Comparison of ENCODE assay signal across 11 cellular contexts in the genomic region with DNA sequence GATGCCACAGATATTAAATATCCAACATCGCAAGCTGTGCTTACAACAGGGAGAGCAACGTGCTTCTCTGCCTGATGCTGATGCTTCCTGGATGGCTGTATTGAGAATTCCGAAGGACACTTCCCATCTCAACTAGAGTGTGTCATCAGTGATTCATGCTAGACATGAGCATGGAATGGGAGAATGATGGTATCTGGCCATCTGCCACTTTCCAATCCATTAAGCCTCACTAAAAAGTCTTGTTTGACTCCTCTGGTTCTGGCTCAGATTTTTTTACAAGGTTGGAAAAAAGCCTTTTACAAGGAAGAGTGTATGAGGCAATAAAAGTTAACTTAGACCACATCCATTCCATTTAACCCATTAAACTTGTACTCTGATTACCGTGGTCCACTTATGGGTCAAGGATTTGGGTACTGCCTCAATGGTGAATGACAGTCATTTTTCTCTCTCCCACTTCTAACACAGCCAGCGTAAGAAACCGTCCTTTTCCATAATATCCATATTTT.
A peak's percentile ranks its signal among the peaks of the same experiment; 100 is the strongest.
DNase-seq lines count a peak whose midpoint lies in the region; ATAC-seq, FAIRE-seq and TF ChIP-seq lines count a peak whose summit lies in the region.
"Had no signal": no experiment of that assay in that cellular context is flagged by ENCODE, and none has a peak within 500 bp of the region (broad histone marks: within the 10 kb centered on the region; RNA-seq: fewer than 3 reads in every experiment).

No MANE protein-coding gene starts in this region.

- H3K4me2 ChIP-seq in A549 (peak overlapping the region; percentile 73), astrocyte (ENCODE audit: low read length) (peak overlapping the region; percentile 62), neuronal stem cell (ENCODE audit: insufficient read depth, low read length, poor library complexity, severe bottlenecking) (no peak overlapping the region)

- H3K4me3 ChIP-seq in A549 (no peak overlapping the region), HFF-Myc (replicated peaks; ENCODE audit: low read depth, low read length) (no peak overlapping the region), astrocyte (ENCODE audit: insufficient read depth, low read depth, low read length) (peak overlapping the region; percentile 35), neuronal stem cell (ENCODE audit: low read length in 2 of 2) (no peak overlapping the region), stomach (no peak overlapping the region)
- H3K4me3 ChIP-seq: esophagus muscularis mucosa had no signal

- peaks cover 27% of the 10 kb centered on the region for H3K4me1 ChIP-seq in A549
- peaks cover 31% of the 10 kb centered on the region for H3K4me1 ChIP-seq in astrocyte (ENCODE audit: insufficient read depth, low read length)
- peaks cover 0 to 3% of the 10 kb centered on the region in 2 donors for H3K4me1 ChIP-seq in neuronal stem cell (ENCODE audit: control insufficient read depth in 2 of 2, insufficient read depth in 1 of 2, low read depth in 1 of 2, low read length in 2 of 2)
- H3K4me1 ChIP-seq in stomach = no peaks in the 10 kb centered on the region

- TF ChIP-seq CTCF in A549 (IDR thresholded peaks at IDR 0.05) (no peak), HFF-Myc (IDR thresholded peaks at IDR 0.05; ENCODE audit: low read depth, low read length, missing control alignments) (no peak), astrocyte (IDR thresholded peaks at IDR 0.05; ENCODE audit: insufficient read depth, low read depth, low read length) (no peak), stomach (IDR thresholded peaks at IDR 0.05) (no peak)

- H3K27me3 Mint-ChIP-seq in astrocyte (ENCODE audit: low read depth, unreplicated experiment) = no peaks in the 10 kb centered on the region
- H3K27me3 Mint-ChIP-seq: naive B cell had no signal

- H2BK120ac ChIP-seq in neuronal stem cell (ENCODE audit: low read depth, low read length) = no peak overlapping the region

- CTCF ChIA-PET in A549 (lab: Yijun Ruan, JAX) = no interaction called here

- H2BK12ac ChIP-seq in neuronal stem cell (ENCODE audit: low read length) = no peak overlapping the region

- no peak for TF ChIP-seq RAD21 in A549 (conservative IDR thresholded peaks at IDR 0.05 in 1 of 2, IDR thresholded peaks at IDR 0.05 in 1 of 2)

- no peaks in the 10 kb centered on the region for H3K79me2 ChIP-seq in astrocyte (ENCODE audit: insufficient read depth, low read length)

- no peaks in the 10 kb centered on the region for H3K79me1 ChIP-seq in neuronal stem cell (ENCODE audit: low read depth, low read length)

- H3K27me3 ChIP-seq in astrocyte (ENCODE audit: insufficient read depth, low read length) (no peaks in the 10 kb centered on the region), neuronal stem cell (ENCODE audit: control insufficient read depth in 3 of 3, insufficient read depth in 3 of 3, low read depth in 1 of 3, low read length in 3 of 3) (no peaks in the 10 kb centered on the region), stomach (no peaks in the 10 kb centered on the region)
- H3K27me3 ChIP-seq: esophagus muscularis mucosa had no signal

- H3K18ac ChIP-seq in neuronal stem cell (ENCODE audit: low read length) = no peak overlapping the region

- H2BK15ac ChIP-seq in neuronal stem cell (ENCODE audit: low read length) = no peak overlapping the region

- no peak overlapping the region for H2BK5ac ChIP-seq in neuronal stem cell (ENCODE audit: low read length)

- no peak for FAIRE-seq in A549 (lab: Jason Lieb, UNC)
- FAIRE-seq in astrocyte (lab: Jason Lieb, UNC) = peak; percentile 99

- peak; percentile 94 to 96 for ATAC-seq in A549
- ATAC-seq in stimulated activated effector memory CD8-positive, alpha-beta T cell treated with anti-CD3 and anti-CD28 coated beads, Interleukin-12 subunit alpha, Interleukin-12 subunit beta, amount 100 ng/mL, for 72 hours = no peak
- no peak for ATAC-seq in HG03025 (IDR thresholded peaks at IDR 0.05; ENCODE audit: low FRiP score, unreplicated experiment)

- H3K36me3 Mint-ChIP-seq in astrocyte (ENCODE audit: low read depth, unreplicated experiment) = no peaks in the 10 kb centered on the region
- H3K36me3 Mint-ChIP-seq in stimulated activated effector memory CD8-positive, alpha-beta T cell treated with anti-CD3 and anti-CD28 coated beads, Interleukin-12 subunit alpha, Interleukin-12 subunit beta, amount 100 ng/mL, for 72 hours = no peaks in the 10 kb centered on the region

- H3K9me3 ChIP-seq in A549 = no peaks in the 10 kb centered on the region
- no peaks in the 10 kb centered on the region for H3K9me3 ChIP-seq in astrocyte (ENCODE audit: insufficient read depth, low read depth, low read length)
- peaks cover 0 to 3% of the 10 kb centered on the region in 2 donors for H3K9me3 ChIP-seq in neuronal stem cell (replicated peaks in 1 of 2; ENCODE audit: control insufficient read depth in 2 of 2, insufficient read depth in 1 of 2, low read depth in 1 of 2, low read length in 2 of 2)
- no peaks in the 10 kb centered on the region for H3K9me3 ChIP-seq in stomach
- H3K9me3 ChIP-seq: esophagus muscularis mucosa had no signal

- no peaks in the 10 kb centered on the region for H3K9me3 Mint-ChIP-seq in astrocyte (ENCODE audit: unreplicated experiment)
- no peaks in the 10 kb centered on the region for H3K9me3 Mint-ChIP-seq in stimulated activated effector memory CD8-positive, alpha-beta T cell treated with anti-CD3 and anti-CD28 coated beads, Interleukin-12 subunit alpha, Interleukin-12 subunit beta, amount 100 ng/mL, for 72 hours

- peak overlapping the region; percentile 46 for H3K9ac ChIP-seq in astrocyte (ENCODE audit: low read length)
- no peak overlapping the region for H3K9ac ChIP-seq in neuronal stem cell (ENCODE audit: low read depth, low read length, poor library complexity)

- DNase-seq in A549 (ENCODE audit: low read depth in 1 of 2, low spot score in 1 of 2) (peak; percentile 65 to 81), HFF-Myc (ENCODE audit: extremely low read depth, low read depth) (peak; percentile 100), astrocyte (ENCODE audit: low read depth) (peak; percentile 98), iris pigment epithelial cell (ENCODE audit: low read depth) (peak; percentile 96), neuronal stem cell (ENCODE audit: low spot score) (no peak), stomach (no peak)
- DNase-seq in stimulated activated effector memory CD8-positive, alpha-beta T cell treated with anti-CD3 and anti-CD28 coated beads, Interleukin-12 subunit alpha, Interleukin-12 subunit beta, amount 100 ng/mL, for 72 hours (ENCODE audit: low spot score in 2 of 2) = no peak
- DNase-seq: naive B cell had no signal

- 40% methylated on average over 6 of the region's 6 CpGs for whole genome bisulfite sequencing in A549 (ENCODE audit: missing lambda C conversion rate)
- WGBS in neuronal stem cell (ENCODE audit: extremely low coverage in 2 of 2, insufficient read length in 2 of 2, insufficient replicate concordance in 1 of 2), 2 donors = no CpG with 5 or more reads among the region's 6 CpGs
- WGBS in stomach, 5 donors = 83 to 91% (median 86%) methylated on average over 6 of the region's 6 CpGs

- H4K20me1 ChIP-seq in astrocyte (ENCODE audit: insufficient read depth, low read length) = no peaks in the 10 kb centered on the region

- intact Hi-C loops in stomach (cut with DNase I; ENCODE audit: low total_unique reads) = no loop called here

- H3K23ac ChIP-seq in neuronal stem cell (ENCODE audit: low read depth, low read length, poor library complexity) = no peak overlapping the region

- H2AK5ac ChIP-seq in neuronal stem cell (ENCODE audit: low read depth, low read length) = no peak overlapping the region

- H3K36me3 ChIP-seq in astrocyte (ENCODE audit: insufficient read depth, low read length) (no peaks in the 10 kb centered on the region), neuronal stem cell (replicated peaks in 1 of 2; ENCODE audit: control insufficient read depth in 2 of 2, insufficient read depth in 2 of 2, low read length in 2 of 2) (no peaks in the 10 kb centered on the region), stomach (no peaks in the 10 kb centered on the region)
- H3K36me3 ChIP-seq: esophagus muscularis mucosa had no signal

- POLR2A ChIA-PET in A549 (lab: Yijun Ruan, JAX) = interaction anchor here (0.8 to 1.0 kb wide), 2 partner anchors 9 to 21 kb away, joined by 5 read pairs; no protein-coding TSS in a partner anchor

- H3K4me1 Mint-ChIP-seq in astrocyte (ENCODE audit: low read depth, unreplicated experiment) = peaks cover 33% of the 10 kb centered on the region
- peaks cover 6% of the 10 kb centered on the region for H3K4me1 Mint-ChIP-seq in stimulated activated effector memory CD8-positive, alpha-beta T cell treated with anti-CD3 and anti-CD28 coated beads, Interleukin-12 subunit alpha, Interleukin-12 subunit beta, amount 100 ng/mL, for 72 hours

- no peak for TF ChIP-seq POLR2A in A549 (IDR thresholded peaks at IDR 0.05; ENCODE audit: low read length)
- no peak for TF ChIP-seq POLR2A in stomach (IDR thresholded peaks at IDR 0.05)

- no peak overlapping the region for H4K91ac ChIP-seq in neuronal stem cell (ENCODE audit: low read depth, low read length, poor library complexity)

- no peak overlapping the region for H4K8ac ChIP-seq in neuronal stem cell (ENCODE audit: low read depth, low read length)

- no peak overlapping the region for H3K4ac ChIP-seq in neuronal stem cell (ENCODE audit: low read length)

- H2AFZ ChIP-seq in astrocyte (ENCODE audit: low read depth, low read length) (no peak overlapping the region), neuronal stem cell (ENCODE audit: low read length) (no peak overlapping the region)

- TF ChIP-seq EP300 in A549 (IDR thresholded peaks at IDR 0.05) (peak; percentile 14 to 25; a peak in 1 of 5 replicates), stomach (IDR thresholded peaks at IDR 0.05) (no peak)

- H3K27ac ChIP-seq in A549 (peak overlapping the region; percentile 60 to 81; a peak in 5 of 6 replicates), astrocyte (ENCODE audit: low read depth, low read length) (peak overlapping the region; percentile 80), neuronal stem cell (replicated peaks; ENCODE audit: low read length) (no peak overlapping the region), stomach (no peak overlapping the region)
- H3K27ac ChIP-seq: C4-2B, esophagus muscularis mucosa had no signal

- no peak overlapping the region for H3K4me3 Mint-ChIP-seq in astrocyte (ENCODE audit: unreplicated experiment)
- H3K4me3 Mint-ChIP-seq in stimulated activated effector memory CD8-positive, alpha-beta T cell treated with anti-CD3 and anti-CD28 coated beads, Interleukin-12 subunit alpha, Interleukin-12 subunit beta, amount 100 ng/mL, for 72 hours = no peak overlapping the region

- H3K27ac Mint-ChIP-seq in astrocyte (ENCODE audit: unreplicated experiment) = peak overlapping the region; percentile 75
- no peak overlapping the region for H3K27ac Mint-ChIP-seq in stimulated activated effector memory CD8-positive, alpha-beta T cell treated with anti-CD3 and anti-CD28 coated beads, Interleukin-12 subunit alpha, Interleukin-12 subunit beta, amount 100 ng/mL, for 72 hours

- H3K14ac ChIP-seq in neuronal stem cell (ENCODE audit: low read length) = no peak overlapping the region

TF ChIP-seq in A549, 52 proteins besides CTCF, POLR2A, EP300 and RAD21 (continues in another document):
- TF ChIP-seq FOSB (CRISPR knock-in tag; IDR thresholded peaks at IDR 0.05) (no peak), GATA3 (IDR thresholded peaks at IDR 0.05; ENCODE audit: borderline replicate concordance) (peak; percentile 55; the same call in 1 of the 2 replicates), HDAC2 (IDR thresholded peaks at IDR 0.05) (no peak), MAFK (IDR thresholded peaks at IDR 0.05; ENCODE audit: partially characterized antibody) (no peak), TP53 (CRISPR knock-in tag; IDR thresholded peaks at IDR 0.05) (no peak)

Comparison
In these comparisons a context has a peak if more than half of its experiments do, and no peak if none do; other contexts are left out.
1. ATAC-seq: peak in A549 (2 of 2); none in stimulated activated effector memory CD8-positive, alpha-beta T cell treated with anti-CD3 and anti-CD28 coated beads, Interleukin-12 subunit alpha, Interleukin-12 subunit beta, amount 100 ng/mL, for 72 hours (single experiment) and HG03025 (single experiment).
2. DNase-seq: peak in A549 (2 of 2), HFF-Myc (single experiment), astrocyte (single experiment) and iris pigment epithelial cell (single experiment); none in stimulated activated effector memory CD8-positive, alpha-beta T cell treated with anti-CD3 and anti-CD28 coated beads, Interleukin-12 subunit alpha, Interleukin-12 subunit beta, amount 100 ng/mL, for 72 hours (0 of 2), neuronal stem cell (single experiment) and stomach (single experiment).
3. H3K27ac ChIP-seq: peak in A549 (2 of 2) and astrocyte (single experiment); none in neuronal stem cell (single experiment) and stomach (0 of 5).